Comparison of ENCODE assay signal across 1 cellular context in genomic region chr1:26169669-26170471, GRCh38.
TF ChIP-seq lines count a peak whose summit lies in the region.

Gene ZNF593 (plus strand): TSS chr1:26169908. CDS start chr1:26169984, 76 bp downstream.

TF ChIP-seq in IMR-90, 13 proteins besides CTCF, POLR2A, EP300 and RAD21 (continued from another document):
- TF ChIP-seq USF2 (IDR thresholded peaks at IDR 0.05; ENCODE audit: low read depth, low read length): peak; percentile 65; the same call in 1 of the 2 replicates
